Comparison of ENCODE assay signal across 8 cellular contexts in the genomic region with DNA sequence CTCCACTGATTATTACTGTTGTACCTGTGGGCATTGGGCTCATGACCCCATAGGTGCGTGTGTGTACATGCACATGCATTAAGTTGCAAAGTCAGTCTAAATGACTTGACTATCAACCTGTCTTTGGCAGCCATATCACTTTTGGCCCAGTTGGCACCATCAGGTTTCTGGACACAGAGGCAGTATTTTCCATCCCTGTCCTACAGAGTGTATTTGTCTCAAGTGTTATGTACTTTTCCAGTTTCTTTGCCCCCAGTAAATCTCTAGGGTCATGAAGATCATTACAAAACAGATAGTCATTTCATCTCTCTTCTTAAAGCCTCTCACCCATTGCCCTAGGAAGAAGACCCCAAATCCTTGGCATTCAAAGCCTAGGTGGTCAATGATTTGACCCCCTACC.
"Had no signal": no experiment of that assay in that cellular context is flagged by ENCODE, and none has a peak within 500 bp of the region (broad histone marks: within the 10 kb centered on the region; RNA-seq: fewer than 3 reads in every experiment).

No MANE protein-coding gene starts in this region.

- H3K27ac Mint-ChIP-seq: HFFc6 had no signal

- H3K4me3 ChIP-seq: GM23248, HAP-1, K562 had no signal

- DNase-seq: GM23248, GOT3, H7, HFFc6, IMR-90 had no signal

- H3K4me3 Mint-ChIP-seq: HFFc6 had no signal

- H3K4me1 ChIP-seq: HAP-1 had no signal

- H3K9ac ChIP-seq: GM23248 had no signal

- H3K27ac ChIP-seq: GM23248 had no signal

- H3K9me3 Mint-ChIP-seq: HFFc6 had no signal

- H2AFZ ChIP-seq: GM23248 had no signal

- H3K36me3 ChIP-seq: HAP-1 had no signal

- ATAC-seq: HCT116, K562 had no signal

- H3K9me3 ChIP-seq: HAP-1 had no signal
